Comparison of ENCODE assay signal across 32 cellular contexts in genomic region chr1:243346016-243346415, GRCh38.
"Had no signal": no experiment of that assay in that cellular context is flagged by ENCODE, and none has a peak within 500 bp of the region (broad histone marks: within the 10 kb centered on the region; RNA-seq: fewer than 3 reads in every experiment).

No MANE protein-coding gene starts in this region.

- FAIRE-seq: endothelial cell of umbilical vein, keratinocyte, small intestine had no signal

- H3K27me3 Mint-ChIP-seq: activated CD4-positive, alpha-beta memory T cell treated with anti-CD3 and anti-CD28 coated beads for 36 hours; activated naive CD8-positive, alpha-beta T cell treated with anti-CD3 and anti-CD28 coated beads for 36 hours; effector memory CD8-positive, alpha-beta T cell; naive B cell; stimulated activated naive CD8-positive, alpha-beta T cell treated with anti-CD3 and anti-CD28 coated beads, Interleukin-15, amount 100 ng/mL, for 72 hours had no signal

- H3K9me3 Mint-ChIP-seq: activated CD4-positive, alpha-beta memory T cell treated with anti-CD3 and anti-CD28 coated beads for 36 hours; activated naive CD4-positive, alpha-beta T cell treated with anti-CD3 and anti-CD28 coated beads for 36 hours; activated naive CD8-positive, alpha-beta T cell treated with anti-CD3 and anti-CD28 coated beads for 36 hours; activated T-helper 1 cell treated with anti-CD3 and anti-CD28 coated beads, Interleukin-12 subunit alpha, Interleukin-12 subunit beta, Interleukin-2, Interleukin-4 antibody, amounts not matched to agents 30 ng/mL and 10 ng/mL and 1 ng/mL, durations not matched to agents 14 hours and 24 hours and 36 hours; effector memory CD8-positive, alpha-beta T cell; mesothelial cell of epicardium; naive B cell; nephron progenitor cell; stimulated activated effector memory CD8-positive, alpha-beta T cell treated with anti-CD3 and anti-CD28 coated beads, Interleukin-12 subunit alpha, Interleukin-12 subunit beta, amount 100 ng/mL, for 72 hours; stimulated activated naive CD8-positive, alpha-beta T cell treated with anti-CD3 and anti-CD28 coated beads, Interleukin-15, amount 100 ng/mL, for 72 hours; T-helper 2 cell treated with Interferon-gamma antibody and Interleukin-4, amounts not matched to agents 5 μg/mL and 100 μg/mL, for 36 hours had no signal

- H3K4me1 Mint-ChIP-seq: activated naive CD8-positive, alpha-beta T cell treated with anti-CD3 and anti-CD28 coated beads for 36 hours; naive B cell had no signal

- DNase-seq: activated CD4-positive, alpha-beta memory T cell treated with anti-CD3 and anti-CD28 coated beads for 36 hours; activated CD4-positive, alpha-beta T cell treated with anti-CD3 and anti-CD28 coated beads for 48 hours; activated CD8-positive, alpha-beta memory T cell treated with anti-CD3 and anti-CD28 coated beads, Interleukin-2, amount 50 U/mL, for 4 hours; activated effector memory CD4-positive, alpha-beta T cell treated with anti-CD3 and anti-CD28 coated beads, Interleukin-2, amount 50 U/mL, for 16 hours; activated naive CD8-positive, alpha-beta T cell treated with anti-CD3 and anti-CD28 coated beads for 36 hours; activated T-cell treated with anti-CD3 and anti-CD28 coated beads, Interleukin-2, amount 50 U/mL, for 1 hour; aorta; brain microvascular endothelial cell; effector memory CD8-positive, alpha-beta T cell; left cardiac atrium; left ventricle myocardium superior; mammary epithelial cell; naive B cell; nephron progenitor cell; sigmoid colon; stimulated activated CD4-positive, alpha-beta T cell treated with anti-CD3 and anti-CD28 coated beads, Interleukin-4, amount 100 ng/mL, for 24 hours; stimulated activated naive CD8-positive, alpha-beta T cell treated with anti-CD3 and anti-CD28 coated beads, Interleukin-15, amount 100 ng/mL, for 72 hours; T-helper 1 cell; thyroid gland; upper lobe of left lung had no signal

- H3K4me3 Mint-ChIP-seq: activated CD4-positive, alpha-beta memory T cell treated with anti-CD3 and anti-CD28 coated beads for 36 hours; activated naive CD4-positive, alpha-beta T cell treated with anti-CD3 and anti-CD28 coated beads for 36 hours; activated naive CD8-positive, alpha-beta T cell treated with anti-CD3 and anti-CD28 coated beads for 36 hours; activated T-helper 1 cell treated with anti-CD3 and anti-CD28 coated beads, Interleukin-12 subunit alpha, Interleukin-12 subunit beta, Interleukin-2, Interleukin-4 antibody, amounts not matched to agents 30 ng/mL and 10 ng/mL and 1 ng/mL, durations not matched to agents 14 hours and 24 hours and 36 hours; effector memory CD8-positive, alpha-beta T cell; mesothelial cell of epicardium; naive B cell; nephron progenitor cell; stimulated activated effector memory CD8-positive, alpha-beta T cell treated with anti-CD3 and anti-CD28 coated beads, Interleukin-12 subunit alpha, Interleukin-12 subunit beta, amount 100 ng/mL, for 72 hours; stimulated activated naive CD8-positive, alpha-beta T cell treated with anti-CD3 and anti-CD28 coated beads, Interleukin-15, amount 100 ng/mL, for 72 hours; T-helper 2 cell treated with Interferon-gamma antibody and Interleukin-4, amounts not matched to agents 5 μg/mL and 100 μg/mL, for 36 hours had no signal

- ATAC-seq: effector memory CD8-positive, alpha-beta T cell; gastroesophageal sphincter; left cardiac atrium; left ventricle myocardium superior; stimulated activated effector memory CD8-positive, alpha-beta T cell treated with anti-CD3 and anti-CD28 coated beads, Interleukin-12 subunit alpha, Interleukin-12 subunit beta, amount 100 ng/mL, for 72 hours; stimulated activated naive CD8-positive, alpha-beta T cell treated with anti-CD3 and anti-CD28 coated beads, Interleukin-15, amount 100 ng/mL, for 72 hours had no signal

- H3K27ac Mint-ChIP-seq: activated CD4-positive, alpha-beta memory T cell treated with anti-CD3 and anti-CD28 coated beads for 36 hours; activated naive CD4-positive, alpha-beta T cell treated with anti-CD3 and anti-CD28 coated beads for 36 hours; activated naive CD8-positive, alpha-beta T cell treated with anti-CD3 and anti-CD28 coated beads for 36 hours; activated T-helper 1 cell treated with anti-CD3 and anti-CD28 coated beads, Interleukin-12 subunit alpha, Interleukin-12 subunit beta, Interleukin-2, Interleukin-4 antibody, amounts not matched to agents 30 ng/mL and 10 ng/mL and 1 ng/mL, durations not matched to agents 14 hours and 24 hours and 36 hours; effector memory CD8-positive, alpha-beta T cell; mesothelial cell of epicardium; naive B cell; nephron progenitor cell; stimulated activated effector memory CD8-positive, alpha-beta T cell treated with anti-CD3 and anti-CD28 coated beads, Interleukin-12 subunit alpha, Interleukin-12 subunit beta, amount 100 ng/mL, for 72 hours; stimulated activated naive CD8-positive, alpha-beta T cell treated with anti-CD3 and anti-CD28 coated beads, Interleukin-15, amount 100 ng/mL, for 72 hours; T-helper 2 cell treated with Interferon-gamma antibody and Interleukin-4, amounts not matched to agents 5 μg/mL and 100 μg/mL, for 36 hours had no signal

- H3K27ac ChIP-seq: adrenal gland, brain microvascular endothelial cell, coronary artery, gastroesophageal sphincter, sigmoid colon, thyroid gland, upper lobe of left lung, vagina had no signal
